Comparison of ENCODE assay signal across 23 cellular contexts in the genomic region with DNA sequence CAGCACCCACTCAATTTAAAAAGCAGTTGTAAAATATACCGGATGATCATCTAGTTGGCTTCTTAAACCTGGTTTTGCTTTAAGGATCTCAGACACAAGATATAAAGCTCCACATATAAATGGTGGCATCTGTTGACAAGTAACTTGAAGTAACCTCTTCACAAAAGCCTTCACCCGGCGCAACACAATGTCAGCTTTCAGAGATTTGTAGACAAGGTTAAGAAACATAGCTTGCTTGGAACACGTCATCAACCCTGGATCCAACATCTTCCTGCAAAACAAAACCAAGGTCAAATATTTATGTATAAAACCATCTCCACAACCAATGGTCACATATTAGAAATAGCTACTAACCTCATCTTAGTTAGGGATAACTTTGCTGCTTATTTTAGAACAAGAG. TPM values are rescaled to one million over a fixed set of nuclear protein-coding genes. Genes with fewer than 3 reads are reported as not detected.
DNase-seq lines count a peak whose midpoint lies in the region; ATAC-seq and TF ChIP-seq lines count a peak whose summit lies in the region.
"Had no signal": no experiment of that assay in that cellular context is flagged by ENCODE, and none has a peak within 500 bp of the region (broad histone marks: within the 10 kb centered on the region; RNA-seq: fewer than 3 reads in every experiment).

No MANE protein-coding gene starts in this region.

- peaks cover 29% of the 10 kb centered on the region for H3K4me1 ChIP-seq in CD8-positive, alpha-beta T cell (ENCODE audit: insufficient read depth, low read length)
- H3K4me1 ChIP-seq in Loucy (ENCODE audit: insufficient read depth, low read length, poor library complexity, severe bottlenecking): peaks cover 33% of the 10 kb centered on the region
- H3K4me1 ChIP-seq in adrenal gland (replicated peaks in 1 of 2): peaks cover 4 to 19% of the 10 kb centered on the region in 2 donors

- H3K27me3 ChIP-seq in CD8-positive, alpha-beta T cell (ENCODE audit: insufficient read depth, low read length): no peaks in the 10 kb centered on the region
- H3K27me3 ChIP-seq in Loucy (ENCODE audit: insufficient read depth, low read length, poor library complexity, severe bottlenecking) (no peaks in the 10 kb centered on the region), adrenal gland (no peaks in the 10 kb centered on the region)
- H3K27me3 ChIP-seq: BLaER1, MG63 had no signal

- CTCF ChIA-PET in CD8-positive, alpha-beta T cell (lab: Charles Lee): no interaction called here

- H3K9me2 ChIP-seq in Loucy (replicated peaks; ENCODE audit: low read depth, low read length): no peaks in the 10 kb centered on the region

- POLR2A ChIA-PET in CD8-positive, alpha-beta T cell (lab: Charles Lee): interaction anchor here (1.2 kb wide), 1 partner anchor 9 kb away, joined by 5 read pairs; the partner anchor contains the start of genes CEBPZ and NDUFAF7

- H3K4me3 Mint-ChIP-seq in activated T-cell treated with anti-CD3 and anti-CD28 coated beads, Interleukin-2, amount 50 U/mL, for 72 hours: peak overlapping the region in 1 of 2 donors; percentile 43
- no peak overlapping the region for H3K4me3 Mint-ChIP-seq in activated T-cell treated with anti-CD3 and anti-CD28 coated beads, Interleukin-2, amount 50 U/mL, for 4 hours
- no peak overlapping the region for H3K4me3 Mint-ChIP-seq in CD8-positive, alpha-beta T cell
- H3K4me3 Mint-ChIP-seq in nephron progenitor cell: no peak overlapping the region
- H3K4me3 Mint-ChIP-seq: HFFc6 had no signal

- peaks cover 47% of the 10 kb centered on the region for H3K4me1 Mint-ChIP-seq in activated T-cell treated with anti-CD3 and anti-CD28 coated beads, Interleukin-2, amount 50 U/mL, for 72 hours (ENCODE audit: low read depth)
- H3K4me1 Mint-ChIP-seq in activated T-cell treated with anti-CD3 and anti-CD28 coated beads, Interleukin-2, amount 50 U/mL, for 4 hours (ENCODE audit: low read depth): peaks cover 48% of the 10 kb centered on the region
- peaks cover 52% of the 10 kb centered on the region for H3K4me1 Mint-ChIP-seq in CD8-positive, alpha-beta T cell (ENCODE audit: low read depth)
- H3K4me1 Mint-ChIP-seq in nephron progenitor cell: peaks cover 26% of the 10 kb centered on the region

- no peak for ATAC-seq in activated T-cell treated with anti-CD3 and anti-CD28 coated beads, Interleukin-2, amount 50 U/mL, for 72 hours (replicated peaks in 1 of 2)
- no peak for ATAC-seq in activated T-cell treated with anti-CD3 and anti-CD28 coated beads, Interleukin-2, amount 50 U/mL, for 4 hours
- ATAC-seq in CD8-positive, alpha-beta T cell: no peak
- ATAC-seq in GM21786 (IDR thresholded peaks at IDR 0.05; ENCODE audit: unreplicated experiment): no peak
- ATAC-seq: A549, PC-3 had no signal

- peak overlapping the region; percentile 75 for H3K27ac Mint-ChIP-seq in activated T-cell treated with anti-CD3 and anti-CD28 coated beads, Interleukin-2, amount 50 U/mL, for 72 hours
- peak overlapping the region; percentile 32 for H3K27ac Mint-ChIP-seq in CD8-positive, alpha-beta T cell
- H3K27ac Mint-ChIP-seq in nephron progenitor cell: no peak overlapping the region
- H3K27ac Mint-ChIP-seq: HFFc6 had no signal

- TF ChIP-seq CTCF in CD8-positive, alpha-beta T cell (IDR thresholded peaks at IDR 0.05): no peak
- TF ChIP-seq CTCF in Loucy (conservative IDR thresholded peaks at IDR 0.05; ENCODE audit: low read length) (no peak), adrenal gland (IDR thresholded peaks at IDR 0.05) (no peak), nephron progenitor cell (IDR thresholded peaks at IDR 0.05) (no peak)

- 55 to 74% (median 65%) methylated on average over 4 of the region's 4 CpGs for WGBS in adrenal gland, 4 donors

- H3K4me3 ChIP-seq in CD8-positive, alpha-beta T cell (ENCODE audit: low read depth, low read length): no peak overlapping the region
- H3K4me3 ChIP-seq in Loucy (ENCODE audit: low read length, poor library complexity, severe bottlenecking) (no peak overlapping the region), adrenal gland (no peak overlapping the region)
- H3K4me3 ChIP-seq: A549, BLaER1, MG63 had no signal

- peaks cover 44% of the 10 kb centered on the region for H3K79me2 ChIP-seq in Loucy (ENCODE audit: insufficient read depth, low read length)

- intact Hi-C loops in CD8-positive, alpha-beta T cell (cut with DNase I, micrococcal nuclease): no loop called here
- intact Hi-C loops in adrenal gland (cut with DNase I): no loop called here

- no peaks in the 10 kb centered on the region for H3K27me3 Mint-ChIP-seq in activated T-cell treated with anti-CD3 and anti-CD28 coated beads, Interleukin-2, amount 50 U/mL, for 72 hours (ENCODE audit: low read depth)
- H3K27me3 Mint-ChIP-seq in activated T-cell treated with anti-CD3 and anti-CD28 coated beads, Interleukin-2, amount 50 U/mL, for 4 hours (ENCODE audit: low read depth): no peaks in the 10 kb centered on the region
- no peaks in the 10 kb centered on the region for H3K27me3 Mint-ChIP-seq in CD8-positive, alpha-beta T cell (ENCODE audit: low read depth)
- H3K27me3 Mint-ChIP-seq in nephron progenitor cell (ENCODE audit: low read depth, poor library complexity): no peaks in the 10 kb centered on the region

- DNase-seq in activated T-cell treated with anti-CD3 and anti-CD28 coated beads, Interleukin-2, amount 50 U/mL, for 72 hours: no peak
- DNase-seq in activated T-cell treated with anti-CD3 and anti-CD28 coated beads, Interleukin-2, amount 50 U/mL, for 4 hours: no peak
- no peak for DNase-seq in CD8-positive, alpha-beta T cell
- DNase-seq in adrenal gland: peak in 6 of 7 donors; percentile 19 to 68 (median 50)
- no peak for DNase-seq in MV-4-11 (lab: John Stamatoyannopoulos, UW)
- DNase-seq in nephron progenitor cell: no peak
- DNase-seq: HFFc6, IMR-90, Karpas-422, MG63, NCI-H1092, NCI-H1436 treated with DMSO at 0.1 percent for 48 hours, NCI-H2029 treated with DMSO at 0.1 percent for 48 hours, NCI-H2171, NCI-H526, PC-3 had no signal

- peaks cover 49% of the 10 kb centered on the region for H4K20me1 ChIP-seq in Loucy (ENCODE audit: insufficient read depth, low read length, poor library complexity, severe bottlenecking)

- no peaks in the 10 kb centered on the region; the same call in 1 of the 2 replicates for H3F3A ChIP-seq in Loucy (ENCODE audit: low read depth)

- H3K4me2 ChIP-seq in Loucy (ENCODE audit: low read depth, low read length, poor library complexity, severe bottlenecking): peak overlapping the region; percentile 55
- H3K4me2 ChIP-seq: A549, BLaER1 had no signal

- no peak overlapping the region for H3K9ac ChIP-seq in Loucy (ENCODE audit: low read depth, low read length, poor library complexity, severe bottlenecking)
- H3K9ac ChIP-seq: BLaER1 had no signal

- no peak overlapping the region for H2AFZ ChIP-seq in Loucy (ENCODE audit: low read length)

- peaks cover 28% of the 10 kb centered on the region for H3K36me3 ChIP-seq in CD8-positive, alpha-beta T cell (ENCODE audit: insufficient read depth, low read length)
- H3K36me3 ChIP-seq in Loucy (ENCODE audit: insufficient read depth, low read length) (peaks cover 52% of the 10 kb centered on the region; the same call in 1 of the 2 replicates), adrenal gland (replicated peaks in 1 of 2) (peaks cover 0 to 57% of the 10 kb centered on the region in 2 donors)

- no peak for TF ChIP-seq POLR2A in adrenal gland (IDR thresholded peaks at IDR 0.05)

- no peak overlapping the region for H3K27ac ChIP-seq in CD8-positive, alpha-beta T cell (ENCODE audit: low read depth, low read length)
- H3K27ac ChIP-seq in adrenal gland: no peak overlapping the region
- H3K27ac ChIP-seq: A549, BLaER1, HL-60, RWPE1 had no signal

- H3K9me3 Mint-ChIP-seq in activated T-cell treated with anti-CD3 and anti-CD28 coated beads, Interleukin-2, amount 50 U/mL, for 72 hours: no peaks in the 10 kb centered on the region
- H3K9me3 Mint-ChIP-seq in activated T-cell treated with anti-CD3 and anti-CD28 coated beads, Interleukin-2, amount 50 U/mL, for 4 hours: no peaks in the 10 kb centered on the region
- no peaks in the 10 kb centered on the region for H3K9me3 Mint-ChIP-seq in CD8-positive, alpha-beta T cell
- H3K9me3 Mint-ChIP-seq in nephron progenitor cell: no peaks in the 10 kb centered on the region
- H3K9me3 Mint-ChIP-seq: HFFc6 had no signal

- peaks cover 9 to 29% of the 10 kb centered on the region in 2 donors for H3K36me3 Mint-ChIP-seq in activated T-cell treated with anti-CD3 and anti-CD28 coated beads, Interleukin-2, amount 50 U/mL, for 72 hours (ENCODE audit: insufficient read depth in 2 of 2)
- H3K36me3 Mint-ChIP-seq in activated T-cell treated with anti-CD3 and anti-CD28 coated beads, Interleukin-2, amount 50 U/mL, for 4 hours (ENCODE audit: insufficient read depth): peaks cover 61% of the 10 kb centered on the region
- H3K36me3 Mint-ChIP-seq in CD8-positive, alpha-beta T cell: peaks cover 81% of the 10 kb centered on the region
- H3K36me3 Mint-ChIP-seq in nephron progenitor cell (ENCODE audit: low read depth): peaks cover 67% of the 10 kb centered on the region

- H3K9me3 ChIP-seq in CD8-positive, alpha-beta T cell (ENCODE audit: low read length): no peaks in the 10 kb centered on the region
- H3K9me3 ChIP-seq in Loucy (ENCODE audit: insufficient read depth, low read depth, low read length) (no peaks in the 10 kb centered on the region), adrenal gland (replicated peaks in 1 of 3) (no peaks in the 10 kb centered on the region)
- H3K9me3 ChIP-seq: A549, BLaER1, MG63 had no signal

RNA-seq across cellular contexts. Expression of gene CEBPZ, which starts 8.3 kb away (rescaled TPM):
- total RNA-seq in activated T-cell treated with anti-CD3 and anti-CD28 coated beads, Interleukin-2, amount 50 U/mL, for 72 hours: 10 to 100 TPM; 52.6 to 67.7 TPM
- 100 to 1,000 TPM; 103 to 131 (median 117) TPM for total RNA-seq in activated T-cell treated with anti-CD3 and anti-CD28 coated beads, Interleukin-2, amount 50 U/mL, for 4 hours
- total RNA-seq in CD8-positive, alpha-beta T cell: 100 to 1,000 TPM; 132 to 146 TPM
- 10 to 100 TPM; 27.2 to 82.4 (median 53.4) TPM for total RNA-seq in adrenal gland
- 10 to 100 TPM; 75.7 to 89.8 (median 78.8) TPM for polyA plus RNA-seq in adrenal gland

RNA-seq across cellular contexts. Expression of gene NDUFAF7, which starts 8.3 kb away (rescaled TPM):
- total RNA-seq in activated T-cell treated with anti-CD3 and anti-CD28 coated beads, Interleukin-2, amount 50 U/mL, for 72 hours: 10 to 100 TPM; 30.6 to 33.4 TPM
- total RNA-seq in activated T-cell treated with anti-CD3 and anti-CD28 coated beads, Interleukin-2, amount 50 U/mL, for 4 hours: 10 to 100 TPM; 16.4 to 22.1 (median 17.9) TPM
- 10 to 100 TPM; 26.0 to 28.4 TPM for total RNA-seq in CD8-positive, alpha-beta T cell
- 10 to 100 TPM; 15.4 to 35.7 (median 24.0) TPM for total RNA-seq in adrenal gland
- polyA plus RNA-seq in adrenal gland: 10 to 100 TPM; 31.9 to 42.5 (median 31.9) TPM

RNA-seq across cellular contexts. Expression of gene CEBPZOS, which starts 26.8 kb away (rescaled TPM):
- total RNA-seq in activated T-cell treated with anti-CD3 and anti-CD28 coated beads, Interleukin-2, amount 50 U/mL, for 72 hours: 10 to 100 TPM; 34.0 to 39.7 TPM
- total RNA-seq in activated T-cell treated with anti-CD3 and anti-CD28 coated beads, Interleukin-2, amount 50 U/mL, for 4 hours: 10 to 100 TPM; 35.3 to 41.1 (median 37.0) TPM
- total RNA-seq in CD8-positive, alpha-beta T cell: 10 to 100 TPM; 17.5 to 18.2 TPM
- 10 to 100 TPM; 27.9 to 84.6 (median 54.3) TPM for total RNA-seq in adrenal gland
- polyA plus RNA-seq in adrenal gland: 100 to 1,000 TPM in 1 of 3 donors, 10 to 100 TPM in 2; 74.8 to 186 (median 90.0) TPM

RNA-seq across cellular contexts. Expression of gene SULT6B1, which starts 34.7 kb away (rescaled TPM):
- not detected for total RNA-seq in activated T-cell treated with anti-CD3 and anti-CD28 coated beads, Interleukin-2, amount 50 U/mL, for 72 hours
- total RNA-seq in activated T-cell treated with anti-CD3 and anti-CD28 coated beads, Interleukin-2, amount 50 U/mL, for 4 hours: not detected
- total RNA-seq in CD8-positive, alpha-beta T cell: not detected
- total RNA-seq in adrenal gland: not detected
- polyA plus RNA-seq in adrenal gland: not detected
- total RNA-seq: HFFc6, HT1080, IMR-90, PC-3 had no signal
- polyA plus RNA-seq: A549, IMR-90 had no signal

Comparison
In these comparisons a context has a peak if more than half of its experiments do, and no peak if none do; other contexts are left out.
1. DNase-seq: peak in adrenal gland (6 of 7); none in activated T-cell treated with anti-CD3 and anti-CD28 coated beads, Interleukin-2, amount 50 U/mL, for 72 hours (0 of 2), activated T-cell treated with anti-CD3 and anti-CD28 coated beads, Interleukin-2, amount 50 U/mL, for 4 hours (single experiment), CD8-positive, alpha-beta T cell (0 of 7), MV-4-11 (single experiment) and nephron progenitor cell (single experiment).